In genomic region chr15:70490838-70491155, GRCh38 we compare ENCODE assay signal across 20 cellular contexts.
A peak's percentile ranks its signal among the peaks of the same experiment; 100 is the strongest.
DNase-seq lines count a peak whose midpoint lies in the region; ATAC-seq and TF ChIP-seq lines count a peak whose summit lies in the region.
"Had no signal": no experiment of that assay in that cellular context is flagged by ENCODE, and none has a peak within 500 bp of the region (broad histone marks: within the 10 kb centered on the region; RNA-seq: fewer than 3 reads in every experiment).

No MANE protein-coding gene starts in this region.

- H3K9me3 Mint-ChIP-seq in activated T-cell treated with anti-CD3 and anti-CD28 coated beads, Interleukin-2, amount 50 U/mL, for 72 hours: no peaks in the 10 kb centered on the region
- no peaks in the 10 kb centered on the region for H3K9me3 Mint-ChIP-seq in effector memory CD8-positive, alpha-beta T cell
- H3K9me3 Mint-ChIP-seq in stimulated activated effector memory CD8-positive, alpha-beta T cell treated with anti-CD3 and anti-CD28 coated beads, Interleukin-12 subunit alpha, Interleukin-12 subunit beta, amount 100 ng/mL, for 72 hours: no peaks in the 10 kb centered on the region

- peaks cover 91% of the 10 kb centered on the region for H3K4me1 ChIP-seq in Loucy (ENCODE audit: insufficient read depth, low read length, poor library complexity, severe bottlenecking)
- H3K4me1 ChIP-seq: colonic mucosa, testis had no signal

- TF ChIP-seq CTCF in Loucy (conservative IDR thresholded peaks at IDR 0.05; ENCODE audit: low read length): no peak

- no peak overlapping the region for H2AFZ ChIP-seq in Loucy (ENCODE audit: low read length)

- H3K9me2 ChIP-seq in Loucy (replicated peaks; ENCODE audit: low read depth, low read length): no peaks in the 10 kb centered on the region

- no peak overlapping the region for H3K27ac Mint-ChIP-seq in activated T-cell treated with anti-CD3 and anti-CD28 coated beads, Interleukin-2, amount 50 U/mL, for 72 hours
- peak overlapping the region; percentile 66 to 95 for H3K27ac Mint-ChIP-seq in effector memory CD8-positive, alpha-beta T cell
- peak overlapping the region; percentile 97 for H3K27ac Mint-ChIP-seq in stimulated activated effector memory CD8-positive, alpha-beta T cell treated with anti-CD3 and anti-CD28 coated beads, Interleukin-12 subunit alpha, Interleukin-12 subunit beta, amount 100 ng/mL, for 72 hours

- peaks cover 0 to 2% of the 10 kb centered on the region in 2 donors for H3K36me3 Mint-ChIP-seq in activated T-cell treated with anti-CD3 and anti-CD28 coated beads, Interleukin-2, amount 50 U/mL, for 72 hours (ENCODE audit: insufficient read depth in 2 of 2)
- H3K36me3 Mint-ChIP-seq in effector memory CD8-positive, alpha-beta T cell (ENCODE audit: insufficient read depth): peaks cover 28% of the 10 kb centered on the region
- H3K36me3 Mint-ChIP-seq in stimulated activated effector memory CD8-positive, alpha-beta T cell treated with anti-CD3 and anti-CD28 coated beads, Interleukin-12 subunit alpha, Interleukin-12 subunit beta, amount 100 ng/mL, for 72 hours: peaks cover 66% of the 10 kb centered on the region

- DNase-seq in activated T-cell treated with anti-CD3 and anti-CD28 coated beads, Interleukin-2, amount 50 U/mL, for 72 hours: no peak
- no peak for DNase-seq in activated T-cell treated with anti-CD3 and anti-CD28 coated beads, Interleukin-2, amount 50 U/mL, for 1 hour
- no peak for DNase-seq in effector memory CD8-positive, alpha-beta T cell
- no peak for DNase-seq in stimulated activated effector memory CD8-positive, alpha-beta T cell treated with anti-CD3 and anti-CD28 coated beads, Interleukin-12 subunit alpha, Interleukin-12 subunit beta, amount 100 ng/mL, for 72 hours (ENCODE audit: low spot score in 2 of 2)
- no peak for DNase-seq in SKM-1 treated with dmso at 0.1 percent for 144 hours (lab: John Stamatoyannopoulos, UW; ENCODE audit: unreplicated experiment)
- no peak for DNase-seq in MG63
- no peak for DNase-seq in NCI-H187 (lab: John Stamatoyannopoulos, UW)
- DNase-seq: activated CD4-positive, alpha-beta T cell treated with anti-CD3 and anti-CD28 coated beads for 4 hours; activated effector memory CD4-positive, alpha-beta T cell treated with anti-CD3 and anti-CD28 coated beads, Interleukin-2, amount 50 U/mL, for 16 hours; colonic mucosa; foreskin keratinocyte; heart right ventricle; NCI-H2171; NCI-H526 treated with DMSO at 0.1 percent for 48 hours; testis had no signal

- peak overlapping the region; percentile 30 to 74 for H3K4me3 Mint-ChIP-seq in activated T-cell treated with anti-CD3 and anti-CD28 coated beads, Interleukin-2, amount 50 U/mL, for 72 hours
- H3K4me3 Mint-ChIP-seq in effector memory CD8-positive, alpha-beta T cell: peak overlapping the region; percentile 88 to 91
- peak overlapping the region; percentile 70 for H3K4me3 Mint-ChIP-seq in stimulated activated effector memory CD8-positive, alpha-beta T cell treated with anti-CD3 and anti-CD28 coated beads, Interleukin-12 subunit alpha, Interleukin-12 subunit beta, amount 100 ng/mL, for 72 hours

- peaks cover 6% of the 10 kb centered on the region for H3F3A ChIP-seq in Loucy (ENCODE audit: low read depth)

- H3K27me3 ChIP-seq in Loucy (ENCODE audit: insufficient read depth, low read length, poor library complexity, severe bottlenecking): no peaks in the 10 kb centered on the region
- H3K27me3 ChIP-seq in MG63: no peaks in the 10 kb centered on the region
- H3K27me3 ChIP-seq: colonic mucosa, heart right ventricle, SJSA1, testis had no signal

- no peak overlapping the region for H3K4me3 ChIP-seq in Loucy (ENCODE audit: low read length, poor library complexity, severe bottlenecking)
- H3K4me3 ChIP-seq in MG63: no peak overlapping the region
- H3K4me3 ChIP-seq: colonic mucosa, heart right ventricle, K562, SJSA1, smooth muscle cell, testis had no signal

- peaks cover 32% of the 10 kb centered on the region for H3K27me3 Mint-ChIP-seq in activated T-cell treated with anti-CD3 and anti-CD28 coated beads, Interleukin-2, amount 50 U/mL, for 72 hours (ENCODE audit: low read depth)
- H3K27me3 Mint-ChIP-seq in effector memory CD8-positive, alpha-beta T cell: peaks cover 0 to 12% of the 10 kb centered on the region in 2 donors

- H3K4me1 Mint-ChIP-seq in activated T-cell treated with anti-CD3 and anti-CD28 coated beads, Interleukin-2, amount 50 U/mL, for 72 hours (ENCODE audit: low read depth): peaks cover 98% of the 10 kb centered on the region
- H3K4me1 Mint-ChIP-seq in effector memory CD8-positive, alpha-beta T cell (ENCODE audit: low read depth in 2 of 2): peaks cover 83 to 87% of the 10 kb centered on the region in 2 donors
- peaks cover 98% of the 10 kb centered on the region for H3K4me1 Mint-ChIP-seq in stimulated activated effector memory CD8-positive, alpha-beta T cell treated with anti-CD3 and anti-CD28 coated beads, Interleukin-12 subunit alpha, Interleukin-12 subunit beta, amount 100 ng/mL, for 72 hours

- no peaks in the 10 kb centered on the region for H4K20me1 ChIP-seq in Loucy (ENCODE audit: insufficient read depth, low read length, poor library complexity, severe bottlenecking)

- ATAC-seq in activated T-cell treated with anti-CD3 and anti-CD28 coated beads, Interleukin-2, amount 50 U/mL, for 72 hours (replicated peaks in 1 of 2): no peak
- ATAC-seq in effector memory CD8-positive, alpha-beta T cell (replicated peaks): no peak
- ATAC-seq in stimulated activated effector memory CD8-positive, alpha-beta T cell treated with anti-CD3 and anti-CD28 coated beads, Interleukin-12 subunit alpha, Interleukin-12 subunit beta, amount 100 ng/mL, for 72 hours: no peak
- ATAC-seq: esophagus mucosa, foreskin keratinocyte, heart right ventricle, K562 had no signal

- H3K9me3 ChIP-seq in Loucy (ENCODE audit: insufficient read depth, low read depth, low read length) (no peaks in the 10 kb centered on the region), MG63 (no peaks in the 10 kb centered on the region)
- H3K9me3 ChIP-seq: colonic mucosa, heart right ventricle, SJSA1, testis had no signal

- H3K9ac ChIP-seq in Loucy (ENCODE audit: low read depth, low read length, poor library complexity, severe bottlenecking): peak overlapping the region; percentile 76

- H3K79me2 ChIP-seq in Loucy (ENCODE audit: insufficient read depth, low read length): no peaks in the 10 kb centered on the region

- H3K36me3 ChIP-seq in Loucy (ENCODE audit: insufficient read depth, low read length): no peaks in the 10 kb centered on the region
- H3K36me3 ChIP-seq in MG63: no peaks in the 10 kb centered on the region
- H3K36me3 ChIP-seq: colonic mucosa, heart right ventricle, SJSA1 had no signal

- peak overlapping the region; percentile 94 for H3K4me2 ChIP-seq in Loucy (ENCODE audit: low read depth, low read length, poor library complexity, severe bottlenecking)
